Comparison of ENCODE assay signal across 8 cellular contexts in genomic region chr17:1455748-1456599, GRCh38. TPM values are rescaled to one million over a fixed set of nuclear protein-coding genes. Genes with fewer than 3 reads are reported as not detected.
DNase-seq lines count a peak whose midpoint lies in the region; ATAC-seq and TF ChIP-seq lines count a peak whose summit lies in the region.

Gene CRK (minus strand): TSS chr17:1456232. CDS start chr17:1456117, 115 bp downstream.

- peak within 1 kb of the TSS; percentile 79 to 94 (median 92) for H3K27ac Mint-ChIP-seq in CD4-positive, CD25-positive, alpha-beta regulatory T cell
- peak within 1 kb of the TSS; percentile 89 for H3K27ac Mint-ChIP-seq in activated CD8-positive, alpha-beta T cell treated with anti-CD3 and anti-CD28 coated beads for 36 hours

- peak; percentile 93 to 94 for ATAC-seq in CD4-positive, CD25-positive, alpha-beta regulatory T cell (ENCODE audit: low read depth in 2 of 2)
- ATAC-seq in GM19438 (IDR thresholded peaks at IDR 0.05; ENCODE audit: low read depth, unreplicated experiment), result peak; percentile 73
- ATAC-seq in activated CD8-positive, alpha-beta T cell treated with anti-CD3 and anti-CD28 coated beads for 36 hours, result peak; percentile 97

- POLR2A ChIA-PET in activated CD8-positive, alpha-beta T cell treated with anti-CD3 and anti-CD28 coated beads for 36 hours (lab: Charles Lee), result interaction anchor here (0.5 to 2.4 kb wide), 9 partner anchors 9 to 228 kb away, joined by 3 to 11 read pairs (median 3); partner anchors contain the start of genes INPP5K and YWHAE

- H3K9me3 Mint-ChIP-seq in CD4-positive, CD25-positive, alpha-beta regulatory T cell, result no peaks in the 10 kb centered on the region
- no peaks in the 10 kb centered on the region for H3K9me3 Mint-ChIP-seq in activated CD8-positive, alpha-beta T cell treated with anti-CD3 and anti-CD28 coated beads for 36 hours

- TF ChIP-seq POLR2A in lower leg skin (IDR thresholded peaks at IDR 0.05), result peak in 1 of 2 donors; percentile 91

- peaks cover 2% of the 10 kb centered on the region for H3K27me3 ChIP-seq in CD4-positive, CD25-positive, alpha-beta regulatory T cell (ENCODE audit: control insufficient read depth, insufficient read depth, low read length)
- no peaks in the 10 kb centered on the region for H3K27me3 ChIP-seq in duodenal mucosa (ENCODE audit: control insufficient read depth in 1 of 2, insufficient read depth in 2 of 2, low read length in 2 of 2)

- H3K9me3 ChIP-seq in CD4-positive, CD25-positive, alpha-beta regulatory T cell (ENCODE audit: control insufficient read depth in 2 of 2, low read length in 2 of 2), result no peaks in the 10 kb centered on the region
- H3K9me3 ChIP-seq in duodenal mucosa (ENCODE audit: control insufficient read depth in 1 of 2, low read length in 2 of 2), result no peaks in the 10 kb centered on the region

- peaks cover 15 to 58% (median 35%) of the 10 kb centered on the region in 4 donors for H3K4me1 Mint-ChIP-seq in CD4-positive, CD25-positive, alpha-beta regulatory T cell
- peaks cover 33% of the 10 kb centered on the region for H3K4me1 Mint-ChIP-seq in activated CD8-positive, alpha-beta T cell treated with anti-CD3 and anti-CD28 coated beads for 36 hours (ENCODE audit: low read depth)

- WGBS in lower leg skin, 2 donors, result 0 to 1% methylated on average over 25 to 56 of the region's 97 CpGs

- peak within 1 kb of the TSS; percentile 86 for H3K4me3 ChIP-seq in CD4-positive, CD25-positive, alpha-beta regulatory T cell (ENCODE audit: low read depth, low read length)
- peak within 1 kb of the TSS; percentile 77 to 89 for H3K4me3 ChIP-seq in duodenal mucosa (ENCODE audit: low read depth in 1 of 2, low read length in 2 of 2)
- H3K4me3 ChIP-seq in lower leg skin (ENCODE audit: low read depth, poor library complexity, severe bottlenecking), result peak within 1 kb of the TSS; percentile 86

- peak within 1 kb of the TSS; percentile 91 to 97 (median 93) for H3K4me3 Mint-ChIP-seq in CD4-positive, CD25-positive, alpha-beta regulatory T cell
- H3K4me3 Mint-ChIP-seq in activated CD8-positive, alpha-beta T cell treated with anti-CD3 and anti-CD28 coated beads for 36 hours, result peak within 1 kb of the TSS; percentile 88

- peak; percentile 96 to 98 (median 98) for DNase-seq in CD4-positive, CD25-positive, alpha-beta regulatory T cell
- DNase-seq in HK-2 (ENCODE audit: unreplicated experiment) (peak; percentile 98), NCI-H82 treated with DMSO at 0.1 percent for 48 hours (lab: John Stamatoyannopoulos, UW; ENCODE audit: unreplicated experiment) (peak; percentile 85), lower leg skin (ENCODE audit: low spot score in 2 of 2) (peak; percentile 93 to 99)
- peak; percentile 96 for DNase-seq in activated CD8-positive, alpha-beta T cell treated with anti-CD3 and anti-CD28 coated beads for 36 hours
- peak; percentile 97 to 99 for DNase-seq in stimulated activated CD4-positive, alpha-beta T cell treated with anti-CD3 and anti-CD28 coated beads, Interleukin-4, amount 100 ng/mL, for 4 hours

- peak within 1 kb of the TSS; percentile 93 for H3K27ac ChIP-seq in CD4-positive, CD25-positive, alpha-beta regulatory T cell (ENCODE audit: insufficient read depth, low read length, poor library complexity, severe bottlenecking)
- H3K27ac ChIP-seq in duodenal mucosa (ENCODE audit: low read depth, low read length), result peak within 1 kb of the TSS; percentile 97

- intact Hi-C loops in activated CD8-positive, alpha-beta T cell treated with anti-CD3 and anti-CD28 coated beads for 36 hours (cut with micrococcal nuclease), result no loop called here
- intact Hi-C loops in lower leg skin (cut with DNase I; ENCODE audit: low total_unique reads), result no loop called here

- TF ChIP-seq CTCF in activated CD8-positive, alpha-beta T cell treated with anti-CD3 and anti-CD28 coated beads for 36 hours (IDR thresholded peaks at IDR 0.05), result no peak
- no peak for TF ChIP-seq CTCF in lower leg skin (IDR thresholded peaks at IDR 0.05)

- CTCF ChIA-PET in activated CD8-positive, alpha-beta T cell treated with anti-CD3 and anti-CD28 coated beads for 36 hours (lab: Charles Lee), result interaction anchor here (1.0 to 1.5 kb wide), 2 partner anchors 65 to 174 kb away, joined by 3 read pairs; no protein-coding TSS in a partner anchor

- peaks cover 30% of the 10 kb centered on the region for H3K4me1 ChIP-seq in CD4-positive, CD25-positive, alpha-beta regulatory T cell (ENCODE audit: control insufficient read depth, insufficient read depth, low read length, poor library complexity, severe bottlenecking)
- H3K4me1 ChIP-seq in duodenal mucosa (ENCODE audit: control insufficient read depth in 1 of 2, insufficient read depth in 2 of 2, low read length in 2 of 2), result peaks cover 24 to 38% of the 10 kb centered on the region in 2 donors

- peaks cover 9% of the 10 kb centered on the region for H3K27me3 Mint-ChIP-seq in CD4-positive, CD25-positive, alpha-beta regulatory T cell
- peaks cover 12% of the 10 kb centered on the region for H3K27me3 Mint-ChIP-seq in activated CD8-positive, alpha-beta T cell treated with anti-CD3 and anti-CD28 coated beads for 36 hours

- peaks cover 8% of the 10 kb centered on the region for H3K36me3 ChIP-seq in CD4-positive, CD25-positive, alpha-beta regulatory T cell (ENCODE audit: control insufficient read depth, insufficient read depth, low read length)
- no peaks in the 10 kb centered on the region for H3K36me3 ChIP-seq in duodenal mucosa (ENCODE audit: control insufficient read depth in 1 of 2, insufficient read depth in 2 of 2, low read length in 2 of 2)

- H3K36me3 Mint-ChIP-seq in CD4-positive, CD25-positive, alpha-beta regulatory T cell, result no peaks in the 10 kb centered on the region
- H3K36me3 Mint-ChIP-seq in activated CD8-positive, alpha-beta T cell treated with anti-CD3 and anti-CD28 coated beads for 36 hours (ENCODE audit: low read depth), result peaks cover 15% of the 10 kb centered on the region

- H3K9ac ChIP-seq in duodenal mucosa (ENCODE audit: low read depth in 1 of 2, low read length in 2 of 2), result peak within 1 kb of the TSS; percentile 82 to 90

RNA-seq across cellular contexts. Expression of gene CRK, which starts in this region (rescaled TPM):
- 18.2 TPM for total RNA-seq in CD4-positive, CD25-positive, alpha-beta regulatory T cell
- polyA plus RNA-seq in CD4-positive, CD25-positive, alpha-beta regulatory T cell, result 10 to 100 TPM; 15.3 to 33.0 (median 26.8) TPM
- total RNA-seq in activated CD8-positive, alpha-beta T cell treated with anti-CD3 and anti-CD28 coated beads for 36 hours, result 10 to 100 TPM; 12.1 to 12.9 TPM
- 10 to 100 TPM; 48.2 to 70.0 (median 50.7) TPM for total RNA-seq in lower leg skin

Comparison
In these comparisons a context has a peak if more than half of its experiments do, and no peak if none do; other contexts are left out.
1. Peak in every context shown above with its lines: DNase-seq, ATAC-seq, H3K4me3 ChIP-seq and H3K27ac ChIP-seq.